Comparison of ENCODE assay signal across 13 cellular contexts in genomic region chr4:11469900-11470708, GRCh38. TPM values are rescaled to one million over a fixed set of nuclear protein-coding genes. Genes with fewer than 3 reads are reported as not detected.
DNase-seq lines count a peak whose midpoint lies in the region; ATAC-seq and FAIRE-seq lines count a peak whose summit lies in the region.
"Had no signal": no experiment of that assay in that cellular context is flagged by ENCODE, and none has a peak within 500 bp of the region (broad histone marks: within the 10 kb centered on the region; RNA-seq: fewer than 3 reads in every experiment).

No MANE protein-coding gene starts in this region.

- POLR2A ChIA-PET in activated CD4-positive, alpha-beta T cell treated with anti-CD3 and anti-CD28 coated beads for 36 hours (lab: Charles Lee) = interaction anchor here (0.6 kb wide), 1 partner anchor 22 kb away, joined by 3 read pairs; no protein-coding TSS in a partner anchor

- peaks cover 1% of the 10 kb centered on the region for H3K36me3 Mint-ChIP-seq in activated CD4-positive, alpha-beta T cell treated with anti-CD3 and anti-CD28 coated beads for 36 hours (ENCODE audit: low read depth)
- H3K36me3 Mint-ChIP-seq in IgD-negative memory B cell = peaks cover 2% of the 10 kb centered on the region
- no peaks in the 10 kb centered on the region for H3K36me3 Mint-ChIP-seq in natural killer cell treated with Interleukin-12 subunit alpha and Interleukin-12 subunit beta and Interleukin-15 and Interleukin-18, amount 100 ng/mL, for 72 hours

- H3K4me3 Mint-ChIP-seq in activated CD4-positive, alpha-beta T cell treated with anti-CD3 and anti-CD28 coated beads for 36 hours = no peak overlapping the region
- peak overlapping the region; percentile 0 to 98 (median 62) for H3K4me3 Mint-ChIP-seq in IgD-negative memory B cell
- peak overlapping the region; percentile 43 for H3K4me3 Mint-ChIP-seq in natural killer cell treated with Interleukin-12 subunit alpha and Interleukin-12 subunit beta and Interleukin-15 and Interleukin-18, amount 100 ng/mL, for 72 hours

- peak; percentile 11 for ATAC-seq in activated CD4-positive, alpha-beta T cell treated with anti-CD3 and anti-CD28 coated beads for 36 hours
- ATAC-seq in HG02571 (IDR thresholded peaks at IDR 0.05; ENCODE audit: unreplicated experiment) = peak; percentile 74
- ATAC-seq in natural killer cell treated with Interleukin-12 subunit alpha and Interleukin-12 subunit beta and Interleukin-15 and Interleukin-18, amount 100 ng/mL, for 72 hours = no peak
- ATAC-seq: A549 had no signal

- H3K9me3 Mint-ChIP-seq in activated CD4-positive, alpha-beta T cell treated with anti-CD3 and anti-CD28 coated beads for 36 hours (ENCODE audit: low read depth) = no peaks in the 10 kb centered on the region
- no peaks in the 10 kb centered on the region for H3K9me3 Mint-ChIP-seq in IgD-negative memory B cell
- H3K9me3 Mint-ChIP-seq in natural killer cell treated with Interleukin-12 subunit alpha and Interleukin-12 subunit beta and Interleukin-15 and Interleukin-18, amount 100 ng/mL, for 72 hours = peaks cover 6% of the 10 kb centered on the region

- intact Hi-C loops in activated CD4-positive, alpha-beta T cell treated with anti-CD3 and anti-CD28 coated beads for 36 hours (cut with DNase I, micrococcal nuclease) = loop anchor here in 1 of 2 experiments (2.0 kb wide), 2 partner anchors 19 to 35 kb away; no protein-coding TSS in a partner anchor

- no peaks in the 10 kb centered on the region for H3K27me3 Mint-ChIP-seq in activated CD4-positive, alpha-beta T cell treated with anti-CD3 and anti-CD28 coated beads for 36 hours
- peaks cover 2% of the 10 kb centered on the region for H3K27me3 Mint-ChIP-seq in IgD-negative memory B cell
- H3K27me3 Mint-ChIP-seq in natural killer cell treated with Interleukin-12 subunit alpha and Interleukin-12 subunit beta and Interleukin-15 and Interleukin-18, amount 100 ng/mL, for 72 hours = peaks cover 0 to 2% of the 10 kb centered on the region in 2 donors

- DNase-seq in activated CD4-positive, alpha-beta T cell treated with anti-CD3 and anti-CD28 coated beads for 36 hours = no peak
- DNase-seq in activated CD4-positive, alpha-beta T cell treated with anti-CD3 and anti-CD28 coated beads, Interleukin-2, amount 50 U/mL, for 48 hours = no peak
- DNase-seq in natural killer cell treated with Interleukin-12 subunit alpha and Interleukin-12 subunit beta and Interleukin-15 and Interleukin-18, amount 100 ng/mL, for 72 hours (ENCODE audit: low spot score) = no peak
- DNase-seq in AML-193 (lab: John Stamatoyannopoulos, UW) = no peak
- no peak for DNase-seq in frontal cortex (ENCODE audit: low spot score in 2 of 2)
- no peak for DNase-seq in CD1c-positive myeloid dendritic cell (ENCODE audit: extremely low spot score)
- DNase-seq: activated effector memory CD4-positive, alpha-beta T cell treated with anti-CD3 and anti-CD28 coated beads, Interleukin-2, amount 50 U/mL, for 16 hours; H7; NCI-H82; substantia nigra had no signal

- FAIRE-seq in frontal cortex (lab: Jason Lieb, UNC) = no peak
- FAIRE-seq: A549 had no signal

- H3K27ac Mint-ChIP-seq in activated CD4-positive, alpha-beta T cell treated with anti-CD3 and anti-CD28 coated beads for 36 hours = no peak overlapping the region
- H3K27ac Mint-ChIP-seq in IgD-negative memory B cell = peak overlapping the region; percentile 76 to 98 (median 89)
- H3K27ac Mint-ChIP-seq in natural killer cell treated with Interleukin-12 subunit alpha and Interleukin-12 subunit beta and Interleukin-15 and Interleukin-18, amount 100 ng/mL, for 72 hours = peak overlapping the region; percentile 88 to 97

- CTCF ChIA-PET in activated CD4-positive, alpha-beta T cell treated with anti-CD3 and anti-CD28 coated beads for 36 hours (lab: Charles Lee) = no interaction called here

- H3K4me1 Mint-ChIP-seq in activated CD4-positive, alpha-beta T cell treated with anti-CD3 and anti-CD28 coated beads for 36 hours = peaks cover 33% of the 10 kb centered on the region
- H3K4me1 Mint-ChIP-seq in IgD-negative memory B cell = peaks cover 32 to 38% (median 38%) of the 10 kb centered on the region in 3 donors
- H3K4me1 Mint-ChIP-seq in natural killer cell treated with Interleukin-12 subunit alpha and Interleukin-12 subunit beta and Interleukin-15 and Interleukin-18, amount 100 ng/mL, for 72 hours (ENCODE audit: low read depth in 2 of 2) = peaks cover 22 to 24% of the 10 kb centered on the region in 2 donors

RNA-seq across cellular contexts. Expression of gene HS3ST1, which starts 41.4 kb away (rescaled TPM):
- not detected for total RNA-seq in activated CD4-positive, alpha-beta T cell treated with anti-CD3 and anti-CD28 coated beads for 36 hours
- polyA plus RNA-seq in IgD-negative memory B cell = 5.5 TPM
- total RNA-seq in natural killer cell treated with Interleukin-12 subunit alpha and Interleukin-12 subunit beta and Interleukin-15 and Interleukin-18, amount 100 ng/mL, for 72 hours = not detected
- 6.9 TPM for total RNA-seq in frontal cortex

Comparison
In these comparisons a context has a peak if more than half of its experiments do, and no peak if none do; other contexts are left out.
1. ATAC-seq: peak in activated CD4-positive, alpha-beta T cell treated with anti-CD3 and anti-CD28 coated beads for 36 hours (single experiment) and HG02571 (single experiment); none in natural killer cell treated with Interleukin-12 subunit alpha and Interleukin-12 subunit beta and Interleukin-15 and Interleukin-18, amount 100 ng/mL, for 72 hours (0 of 2).